Comparison of ENCODE assay signal across 8 cellular contexts in the genomic region with DNA sequence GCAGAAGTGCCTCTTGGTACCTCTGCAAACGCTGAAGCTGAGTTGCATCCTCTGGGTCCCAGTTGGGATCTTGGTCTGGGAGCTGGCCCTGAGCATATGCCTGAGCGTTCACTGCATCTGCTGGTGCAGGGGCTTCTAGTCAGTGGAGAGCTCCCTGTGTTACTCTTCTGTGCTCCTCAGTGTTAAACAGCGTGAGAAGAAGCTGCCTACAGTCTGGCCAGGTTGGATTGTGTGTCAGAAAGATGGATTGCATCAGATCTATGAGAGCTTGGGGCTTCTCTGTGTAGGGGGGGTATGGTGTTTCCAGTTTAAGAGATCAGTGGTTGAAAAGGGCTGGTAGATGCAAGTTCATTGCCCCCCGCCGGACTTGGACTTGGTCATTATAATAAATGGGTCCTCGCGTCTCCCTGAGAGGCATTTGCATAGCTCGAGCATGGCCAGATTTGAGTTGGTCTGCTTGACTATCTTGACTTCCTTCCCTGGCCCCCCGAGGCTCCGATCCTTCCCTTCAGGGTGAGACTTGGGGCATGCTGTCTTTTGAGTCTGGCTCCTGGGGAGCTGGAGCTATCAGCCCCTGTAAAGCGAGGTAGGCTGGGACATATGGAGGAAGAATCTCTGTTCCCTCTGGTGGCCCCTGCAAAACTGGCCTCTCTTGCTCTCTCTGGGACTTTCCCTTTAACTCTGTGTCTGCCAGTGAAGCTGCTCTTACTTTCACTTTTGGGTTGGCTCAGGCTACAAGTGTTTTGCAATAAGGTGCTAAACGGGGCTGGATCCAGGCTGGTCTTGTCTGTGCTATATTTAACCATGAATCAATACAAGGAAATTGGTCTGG. TPM values are rescaled to one million over a fixed set of nuclear protein-coding genes. Genes with fewer than 3 reads are reported as not detected.
DNase-seq lines count a peak whose midpoint lies in the region; ATAC-seq and TF ChIP-seq lines count a peak whose summit lies in the region.

No MANE protein-coding gene starts in this region.

- H2AFZ ChIP-seq in mammary epithelial cell (ENCODE audit: low read depth, low read length): peak overlapping the region; percentile 77
- H2AFZ ChIP-seq in neural progenitor cell (replicated peaks): no peak overlapping the region

- peak; percentile 50 for ATAC-seq in GM21576 (IDR thresholded peaks at IDR 0.05; ENCODE audit: unreplicated experiment)
- peak; percentile 78 for ATAC-seq in mucosa of descending colon

- no peaks in the 10 kb centered on the region for H3K79me2 ChIP-seq in mammary epithelial cell (ENCODE audit: insufficient read depth, low read length)
- no peaks in the 10 kb centered on the region for H3K79me2 ChIP-seq in neural progenitor cell (ENCODE audit: low read depth)

- peak in 1 of 6 experiments; percentile 5 for TF ChIP-seq CTCF in Peyer's patch (IDR thresholded peaks at IDR 0.05)
- no peak for TF ChIP-seq CTCF in mammary epithelial cell (conservative IDR thresholded peaks at IDR 0.05 in 1 of 2, IDR thresholded peaks at IDR 0.05 in 1 of 2; ENCODE audit: extremely low read depth in 1 of 2, insufficient read depth in 1 of 2, low read depth in 1 of 2, low read length in 2 of 2)
- TF ChIP-seq CTCF in mucosa of descending colon (IDR thresholded peaks at IDR 0.05): no peak
- TF ChIP-seq CTCF in neural progenitor cell (IDR thresholded peaks at IDR 0.05): no peak

- dilution Hi-C loops in mammary epithelial cell (cut with HindIII; ENCODE audit: low sequenced_read_pairs): no loop called here

- H3K4me1 ChIP-seq in BLaER1 treated with 17β-estradiol and CSF1 and Interleukin-3, amounts not matched to agents 10 nM and 100 nM: peaks cover 20 to 39% (median 30%) of the 10 kb centered on the region in 10 experiments
- H3K4me1 ChIP-seq in Peyer's patch (peaks cover 0 to 16% (median 0%) of the 10 kb centered on the region in 4 donors), mammary epithelial cell (ENCODE audit: insufficient read depth, low read length) (no peaks in the 10 kb centered on the region), mucosa of descending colon (ENCODE audit: low read depth) (peaks cover 2% of the 10 kb centered on the region), thymus (ENCODE audit: control insufficient read depth, insufficient read depth, low read length) (peaks cover 5% of the 10 kb centered on the region), neural progenitor cell (no peaks in the 10 kb centered on the region)

- peak overlapping the region in 9 of 10 experiments; percentile 5 to 55 (median 29); a peak in 12 of 20 replicates for H3K4me3 ChIP-seq in BLaER1 treated with 17β-estradiol and CSF1 and Interleukin-3, amounts not matched to agents 10 nM and 100 nM
- H3K4me3 ChIP-seq in Peyer's patch (peak overlapping the region; percentile 33 to 48 (median 40)), mammary epithelial cell (replicated peaks in 1 of 3; ENCODE audit: insufficient read depth in 1 of 3, low read depth in 2 of 3, low read length in 3 of 3) (peak overlapping the region in 1 of 3 experiments; percentile 24), mucosa of descending colon (no peak overlapping the region), thymus (ENCODE audit: low read length) (peak overlapping the region; percentile 45), neural progenitor cell (no peak overlapping the region)

- H3K27me3 Mint-ChIP-seq in neural progenitor cell (ENCODE audit: insufficient read depth, low read depth): peaks cover 7% of the 10 kb centered on the region

- peaks cover 4% of the 10 kb centered on the region for H3K9me3 Mint-ChIP-seq in neural progenitor cell

- no peaks in the 10 kb centered on the region for H3K4me1 Mint-ChIP-seq in neural progenitor cell

- peak in 1 of 3 donors; percentile 48 for DNase-seq in Peyer's patch
- DNase-seq in mammary epithelial cell: peak; percentile 45
- DNase-seq in mucosa of descending colon: peak in 1 of 3 donors; percentile 37
- DNase-seq in neural progenitor cell (ENCODE audit: low spot score): no peak
- no peak for DNase-seq in iPS-NIHi7 (ENCODE audit: extremely low spot score)

- H3K4me3 Mint-ChIP-seq in neural progenitor cell: no peak overlapping the region

- no peaks in the 10 kb centered on the region for H4K20me1 ChIP-seq in BLaER1 treated with 17β-estradiol and CSF1 and Interleukin-3, amounts not matched to agents 10 nM and 100 nM
- H4K20me1 ChIP-seq in mammary epithelial cell (ENCODE audit: insufficient read depth, low read length) (no peaks in the 10 kb centered on the region), neural progenitor cell (ENCODE audit: low read depth) (no peaks in the 10 kb centered on the region)

- no peaks in the 10 kb centered on the region for H3K36me3 ChIP-seq in BLaER1 treated with 17β-estradiol and CSF1 and Interleukin-3, amounts not matched to agents 10 nM and 100 nM
- H3K36me3 ChIP-seq in Peyer's patch (no peaks in the 10 kb centered on the region), mammary epithelial cell (ENCODE audit: insufficient read depth, low read length) (no peaks in the 10 kb centered on the region), mucosa of descending colon (ENCODE audit: low read depth) (no peaks in the 10 kb centered on the region), thymus (ENCODE audit: control insufficient read depth, insufficient read depth) (no peaks in the 10 kb centered on the region), neural progenitor cell (no peaks in the 10 kb centered on the region)

- H3K9ac ChIP-seq in BLaER1 treated with 17β-estradiol and CSF1 and Interleukin-3, amounts not matched to agents 10 nM and 100 nM: peak overlapping the region in 10 of 11 experiments; percentile 47 to 73 (median 64); a peak in 19 of 22 replicates
- H3K9ac ChIP-seq in mammary epithelial cell (ENCODE audit: insufficient read depth, low read length) (no peak overlapping the region), neural progenitor cell (no peak overlapping the region)

- TF ChIP-seq POLR2A in Peyer's patch (IDR thresholded peaks at IDR 0.05): no peak

- peaks cover under 1 to 14% (median 9%) of the 10 kb centered on the region in 11 experiments; a peak in 17 of 22 replicates for H3K9me3 ChIP-seq in BLaER1 treated with 17β-estradiol and CSF1 and Interleukin-3, amounts not matched to agents 10 nM and 100 nM (replicated peaks in 1 of 11)
- H3K9me3 ChIP-seq in Peyer's patch: no peaks in the 10 kb centered on the region
- no peaks in the 10 kb centered on the region for H3K9me3 ChIP-seq in mammary epithelial cell (replicated peaks; ENCODE audit: insufficient read depth, low read length)
- no peaks in the 10 kb centered on the region for H3K9me3 ChIP-seq in mucosa of descending colon
- H3K9me3 ChIP-seq in thymus (ENCODE audit: control insufficient read depth): no peaks in the 10 kb centered on the region
- peaks cover 7% of the 10 kb centered on the region for H3K9me3 ChIP-seq in neural progenitor cell (ENCODE audit: low read depth)

- H3K27ac Mint-ChIP-seq in neural progenitor cell: no peak overlapping the region

- BruUV-seq in mammary epithelial cell (replicated peaks; lab: Mats Ljungman, UMichigan): no TSS peak

- CTCF ChIA-PET in mammary epithelial cell (lab: Charles Lee; ENCODE audit: low non-redundant PET): no interaction called here

- H3F3A ChIP-seq in neural progenitor cell (ENCODE audit: low read depth): no peaks in the 10 kb centered on the region

- in situ Hi-C loops in mammary epithelial cell (cut with MboI; ENCODE audit: low sequenced_read_pairs in 2 of 2): no loop called here

- peak overlapping the region in 10 of 11 experiments; percentile 31 to 79 (median 71); a peak in 20 of 22 replicates for H3K27ac ChIP-seq in BLaER1 treated with 17β-estradiol and CSF1 and Interleukin-3, amounts not matched to agents 10 nM and 100 nM
- H3K27ac ChIP-seq in Peyer's patch (no peak overlapping the region), mammary epithelial cell (ENCODE audit: insufficient read depth, low read depth, low read length) (no peak overlapping the region), thymus (ENCODE audit: low read depth) (no peak overlapping the region), neural progenitor cell (no peak overlapping the region)

- WGBS in mammary epithelial cell (ENCODE audit: low coverage, missing lambda C conversion rate): 40% methylated on average over 9 of the region's 12 CpGs
- 39% methylated on average over 12 of the region's 12 CpGs for WGBS in thymus

- H3K4me2 ChIP-seq in BLaER1 treated with 17β-estradiol and CSF1 and Interleukin-3, amounts not matched to agents 10 nM and 100 nM: peak overlapping the region; percentile 72 to 88 (median 85)
- H3K4me2 ChIP-seq in mammary epithelial cell (ENCODE audit: insufficient read depth, low read depth, low read length) (peak overlapping the region; percentile 59), neural progenitor cell (no peak overlapping the region)

- H3K36me3 Mint-ChIP-seq in neural progenitor cell: no peaks in the 10 kb centered on the region

- no peaks in the 10 kb centered on the region for H3K27me3 ChIP-seq in BLaER1 treated with 17β-estradiol and CSF1 and Interleukin-3, amounts not matched to agents 10 nM and 100 nM
- H3K27me3 ChIP-seq in Peyer's patch (no peaks in the 10 kb centered on the region), mammary epithelial cell (ENCODE audit: insufficient read depth, low read length) (no peaks in the 10 kb centered on the region), thymus (ENCODE audit: control insufficient read depth, insufficient read depth) (no peaks in the 10 kb centered on the region), neural progenitor cell (no peaks in the 10 kb centered on the region)

- intact Hi-C loops in mammary epithelial cell (cut with micrococcal nuclease): no loop called here
- intact Hi-C loops in mucosa of descending colon (cut with DNase I, micrococcal nuclease): no loop called here

RNA-seq across cellular contexts. Expression of a gene that starts 52.9 kb away (rescaled TPM):
- not detected for total RNA-seq in Peyer's patch
- not detected for total RNA-seq in mammary epithelial cell
- not detected for polyA plus RNA-seq in mammary epithelial cell
- not detected for polyA minus RNA-seq in mammary epithelial cell
- total RNA-seq in mucosa of descending colon: not detected
- polyA plus RNA-seq in thymus: not detected
- total RNA-seq in neural progenitor cell (ENCODE audit: low replicate concordance): not detected in 2 replicates

Comparison
In these comparisons a context has a peak if more than half of its experiments do, and no peak if none do; other contexts are left out.
1. H3K27ac ChIP-seq: peak in BLaER1 treated with 17β-estradiol and CSF1 and Interleukin-3, amounts not matched to agents 10 nM and 100 nM (10 of 11); none in Peyer's patch (0 of 4), mammary epithelial cell (single experiment), thymus (single experiment) and neural progenitor cell (single experiment).
2. H3K4me3 ChIP-seq: peak in BLaER1 treated with 17β-estradiol and CSF1 and Interleukin-3, amounts not matched to agents 10 nM and 100 nM (9 of 10), Peyer's patch (4 of 4) and thymus (single experiment); none in mucosa of descending colon (single experiment) and neural progenitor cell (single experiment).
3. H3K9ac ChIP-seq: peak in BLaER1 treated with 17β-estradiol and CSF1 and Interleukin-3, amounts not matched to agents 10 nM and 100 nM (10 of 11); none in mammary epithelial cell (single experiment) and neural progenitor cell (single experiment).